1 cellular context compared by ENCODE assay signal in the genomic region with DNA sequence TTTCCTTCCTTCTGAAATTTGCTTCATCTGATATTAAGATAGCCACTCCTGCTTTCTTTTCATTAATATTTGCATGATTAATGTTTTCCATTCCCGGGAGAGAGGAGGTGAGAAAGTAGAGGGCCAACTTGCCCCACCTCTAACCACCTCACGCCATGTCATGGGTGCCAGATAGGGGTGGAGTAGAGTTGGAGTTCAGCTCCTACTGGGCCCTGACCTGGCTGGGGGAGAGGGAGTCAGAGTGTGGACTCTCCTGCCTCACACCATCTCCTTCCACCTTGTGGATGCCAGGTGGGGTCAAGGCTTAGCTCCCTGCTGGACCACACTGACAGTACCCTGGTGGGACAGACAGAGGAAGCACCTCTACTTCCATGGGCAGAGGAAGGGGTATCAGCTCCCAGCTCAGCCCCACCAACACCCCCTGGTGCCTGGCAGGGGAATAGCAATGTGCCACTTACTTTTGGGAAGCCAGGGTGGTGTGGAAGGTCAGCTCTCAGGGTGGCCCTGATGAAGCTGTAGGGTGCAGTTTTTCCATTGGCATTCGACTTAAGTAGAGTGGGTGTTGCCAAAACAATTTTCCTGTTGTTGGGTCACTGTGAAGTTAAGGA.
TF ChIP-seq lines count a peak whose summit lies in the region.

No MANE protein-coding gene starts in this region.

TF ChIP-seq in GM12878, 131 proteins besides CTCF, POLR2A, EP300 and RAD21 (continued from another document):
- TF ChIP-seq ATF2 (IDR thresholded peaks at IDR 0.05; ENCODE audit: low read length) = no peak
- TF ChIP-seq E2F4 (IDR thresholded peaks at IDR 0.05; ENCODE audit: low read depth, low read length) = no peak
- TF ChIP-seq MXI1 (IDR thresholded peaks at IDR 0.05; ENCODE audit: low read depth, low read length) = no peak
- TF ChIP-seq, protein P1, sequence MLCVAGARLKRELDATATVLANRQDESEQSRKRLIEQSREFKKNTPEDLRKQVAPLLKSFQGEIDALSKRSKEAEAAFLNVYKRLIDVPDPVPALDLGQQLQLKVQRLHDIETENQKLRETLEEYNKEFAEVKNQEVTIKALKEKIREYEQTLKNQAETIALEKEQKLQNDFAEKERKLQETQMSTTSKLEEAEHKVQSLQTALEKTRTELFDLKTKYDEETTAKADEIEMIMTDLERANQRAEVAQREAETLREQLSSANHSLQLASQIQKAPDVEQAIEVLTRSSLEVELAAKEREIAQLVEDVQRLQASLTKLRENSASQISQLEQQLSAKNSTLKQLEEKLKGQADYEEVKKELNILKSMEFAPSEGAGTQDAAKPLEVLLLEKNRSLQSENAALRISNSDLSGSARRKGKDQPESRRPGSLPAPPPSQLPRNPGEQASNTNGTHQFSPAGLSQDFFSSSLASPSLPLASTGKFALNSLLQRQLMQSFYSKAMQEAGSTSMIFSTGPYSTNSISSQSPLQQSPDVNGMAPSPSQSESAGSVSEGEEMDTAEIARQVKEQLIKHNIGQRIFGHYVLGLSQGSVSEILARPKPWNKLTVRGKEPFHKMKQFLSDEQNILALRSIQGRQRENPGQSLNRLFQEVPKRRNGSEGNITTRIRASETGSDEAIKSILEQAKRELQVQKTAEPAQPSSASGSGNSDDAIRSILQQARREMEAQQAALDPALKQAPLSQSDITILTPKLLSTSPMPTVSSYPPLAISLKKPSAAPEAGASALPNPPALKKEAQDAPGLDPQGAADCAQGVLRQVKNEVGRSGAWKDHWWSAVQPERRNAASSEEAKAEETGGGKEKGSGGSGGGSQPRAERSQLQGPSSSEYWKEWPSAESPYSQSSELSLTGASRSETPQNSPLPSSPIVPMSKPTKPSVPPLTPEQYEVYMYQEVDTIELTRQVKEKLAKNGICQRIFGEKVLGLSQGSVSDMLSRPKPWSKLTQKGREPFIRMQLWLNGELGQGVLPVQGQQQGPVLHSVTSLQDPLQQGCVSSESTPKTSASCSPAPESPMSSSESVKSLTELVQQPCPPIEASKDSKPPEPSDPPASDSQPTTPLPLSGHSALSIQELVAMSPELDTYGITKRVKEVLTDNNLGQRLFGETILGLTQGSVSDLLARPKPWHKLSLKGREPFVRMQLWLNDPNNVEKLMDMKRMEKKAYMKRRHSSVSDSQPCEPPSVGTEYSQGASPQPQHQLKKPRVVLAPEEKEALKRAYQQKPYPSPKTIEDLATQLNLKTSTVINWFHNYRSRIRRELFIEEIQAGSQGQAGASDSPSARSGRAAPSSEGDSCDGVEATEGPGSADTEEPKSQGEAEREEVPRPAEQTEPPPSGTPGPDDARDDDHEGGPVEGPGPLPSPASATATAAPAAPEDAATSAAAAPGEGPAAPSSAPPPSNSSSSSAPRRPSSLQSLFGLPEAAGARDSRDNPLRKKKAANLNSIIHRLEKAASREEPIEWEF (IDR thresholded peaks at IDR 0.05; ENCODE audit: insufficient replicate concordance, low read depth, low read length) = no peak
- no peak for TF ChIP-seq NR2C1 (IDR thresholded peaks at IDR 0.05)
- no peak for TF ChIP-seq RELA (IDR thresholded peaks at IDR 0.05; ENCODE audit: borderline replicate concordance, partially characterized antibody)
- TF ChIP-seq, protein P2, sequence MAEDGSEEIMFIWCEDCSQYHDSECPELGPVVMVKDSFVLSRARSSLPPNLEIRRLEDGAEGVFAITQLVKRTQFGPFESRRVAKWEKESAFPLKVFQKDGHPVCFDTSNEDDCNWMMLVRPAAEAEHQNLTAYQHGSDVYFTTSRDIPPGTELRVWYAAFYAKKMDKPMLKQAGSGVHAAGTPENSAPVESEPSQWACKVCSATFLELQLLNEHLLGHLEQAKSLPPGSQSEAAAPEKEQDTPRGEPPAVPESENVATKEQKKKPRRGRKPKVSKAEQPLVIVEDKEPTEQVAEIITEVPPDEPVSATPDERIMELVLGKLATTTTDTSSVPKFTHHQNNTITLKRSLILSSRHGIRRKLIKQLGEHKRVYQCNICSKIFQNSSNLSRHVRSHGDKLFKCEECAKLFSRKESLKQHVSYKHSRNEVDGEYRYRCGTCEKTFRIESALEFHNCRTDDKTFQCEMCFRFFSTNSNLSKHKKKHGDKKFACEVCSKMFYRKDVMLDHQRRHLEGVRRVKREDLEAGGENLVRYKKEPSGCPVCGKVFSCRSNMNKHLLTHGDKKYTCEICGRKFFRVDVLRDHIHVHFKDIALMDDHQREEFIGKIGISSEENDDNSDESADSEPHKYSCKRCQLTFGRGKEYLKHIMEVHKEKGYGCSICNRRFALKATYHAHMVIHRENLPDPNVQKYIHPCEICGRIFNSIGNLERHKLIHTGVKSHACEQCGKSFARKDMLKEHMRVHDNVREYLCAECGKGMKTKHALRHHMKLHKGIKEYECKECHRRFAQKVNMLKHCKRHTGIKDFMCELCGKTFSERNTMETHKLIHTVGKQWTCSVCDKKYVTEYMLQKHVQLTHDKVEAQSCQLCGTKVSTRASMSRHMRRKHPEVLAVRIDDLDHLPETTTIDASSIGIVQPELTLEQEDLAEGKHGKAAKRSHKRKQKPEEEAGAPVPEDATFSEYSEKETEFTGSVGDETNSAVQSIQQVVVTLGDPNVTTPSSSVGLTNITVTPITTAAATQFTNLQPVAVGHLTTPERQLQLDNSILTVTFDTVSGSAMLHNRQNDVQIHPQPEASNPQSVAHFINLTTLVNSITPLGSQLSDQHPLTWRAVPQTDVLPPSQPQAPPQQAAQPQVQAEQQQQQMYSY (CRISPR knock-in tag; IDR thresholded peaks at IDR 0.05) = no peak
- TF ChIP-seq POLR2AphosphoS2 (IDR thresholded peaks at IDR 0.05; ENCODE audit: low read depth, low read length) = no peak
- no peak for TF ChIP-seq SREBF1 (IDR thresholded peaks at IDR 0.05; ENCODE audit: low read length)
- no peak for TF ChIP-seq LARP7 (IDR thresholded peaks at IDR 0.05)
- TF ChIP-seq, protein P3, sequence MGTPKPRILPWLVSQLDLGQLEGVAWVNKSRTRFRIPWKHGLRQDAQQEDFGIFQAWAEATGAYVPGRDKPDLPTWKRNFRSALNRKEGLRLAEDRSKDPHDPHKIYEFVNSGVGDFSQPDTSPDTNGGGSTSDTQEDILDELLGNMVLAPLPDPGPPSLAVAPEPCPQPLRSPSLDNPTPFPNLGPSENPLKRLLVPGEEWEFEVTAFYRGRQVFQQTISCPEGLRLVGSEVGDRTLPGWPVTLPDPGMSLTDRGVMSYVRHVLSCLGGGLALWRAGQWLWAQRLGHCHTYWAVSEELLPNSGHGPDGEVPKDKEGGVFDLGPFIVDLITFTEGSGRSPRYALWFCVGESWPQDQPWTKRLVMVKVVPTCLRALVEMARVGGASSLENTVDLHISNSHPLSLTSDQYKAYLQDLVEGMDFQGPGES (IDR thresholded peaks at IDR 0.05) = no peak
- no peak for TF ChIP-seq SMAD5 (IDR thresholded peaks at IDR 0.05; ENCODE audit: low read depth)
